In the genomic region with DNA sequence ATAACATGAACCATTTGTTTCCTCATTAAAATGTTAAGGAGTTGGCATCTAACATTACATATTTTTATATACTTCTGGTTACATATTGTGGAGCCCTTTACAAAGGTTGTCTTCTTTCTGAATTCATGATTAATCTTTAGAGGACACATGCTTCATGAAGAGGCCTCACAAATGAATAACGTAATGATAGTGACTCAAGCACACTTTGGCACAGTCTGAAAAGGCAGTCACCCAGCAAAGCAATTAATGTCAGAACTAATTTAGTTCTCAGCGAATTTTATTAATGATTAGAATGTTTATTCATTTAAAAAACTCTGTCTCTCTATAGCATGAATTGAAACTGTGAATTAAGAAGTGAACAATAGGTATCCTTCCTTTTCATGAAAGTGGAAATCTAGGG, we compare ENCODE assay signal across 30 cellular contexts.
"Had no signal": no experiment of that assay in that cellular context is flagged by ENCODE, and none has a peak within 500 bp of the region (broad histone marks: within the 10 kb centered on the region; RNA-seq: fewer than 3 reads in every experiment).

No MANE protein-coding gene starts in this region.

- H3K36me3 ChIP-seq: gastroesophageal sphincter, heart left ventricle, left lung, neutrophil, sigmoid colon, thoracic aorta, tibial nerve, upper lobe of right lung, uterus had no signal

- H3K27ac Mint-ChIP-seq: mesothelial cell of epicardium; naive B cell; natural killer cell treated with Interleukin-12 subunit alpha and Interleukin-12 subunit beta and Interleukin-15 and Interleukin-18, amount 100 ng/mL, for 72 hours; progenitor cell of endocrine pancreas; stimulated activated memory B cell treated with anti-CD40 and anti-IgM and Interleukin-4, amounts not matched to agents 10 μg/mL and 1 μg/mL and 100 μg/mL, for 72 hours; stimulated activated naive CD8-positive, alpha-beta T cell treated with anti-CD3 and anti-CD28 coated beads, Interleukin-15, Interleukin-2, amounts not matched to agents 100 ng/mL and 50 ng/mL, for 24 hours had no signal

- H3K9ac ChIP-seq: parathyroid adenoma had no signal

- H3K4me3 Mint-ChIP-seq: mesothelial cell of epicardium; naive B cell; natural killer cell treated with Interleukin-12 subunit alpha and Interleukin-12 subunit beta and Interleukin-15 and Interleukin-18, amount 100 ng/mL, for 72 hours; neural crest cell; stimulated activated memory B cell treated with anti-CD40 and anti-IgM and Interleukin-4, amounts not matched to agents 10 μg/mL and 1 μg/mL and 100 μg/mL, for 72 hours; stimulated activated naive CD8-positive, alpha-beta T cell treated with anti-CD3 and anti-CD28 coated beads, Interleukin-15, Interleukin-2, amounts not matched to agents 100 ng/mL and 50 ng/mL, for 24 hours had no signal

- H3K4me1 Mint-ChIP-seq: mesothelial cell of epicardium; naive B cell; neural crest cell; stimulated activated memory B cell treated with anti-CD40 and anti-IgM and Interleukin-4, amounts not matched to agents 10 μg/mL and 1 μg/mL and 100 μg/mL, for 72 hours had no signal

- H3K4me3 ChIP-seq: dorsolateral prefrontal cortex, gastroesophageal sphincter, heart left ventricle, hepatocyte, left lung, mucosa of descending colon, sigmoid colon, thoracic aorta, tibial nerve, upper lobe of right lung, uterus had no signal

- H2AFZ ChIP-seq: hepatocyte, parathyroid adenoma had no signal

- H3K79me2 ChIP-seq: hepatocyte, parathyroid adenoma had no signal

- H3K9me3 ChIP-seq: gastroesophageal sphincter, heart left ventricle, left lung, mucosa of descending colon, neutrophil, sigmoid colon, thoracic aorta, tibial nerve, upper lobe of right lung, uterus had no signal

- DNase-seq: dorsolateral prefrontal cortex; effector CD4-positive, alpha-beta T cell; heart left ventricle; kidney; left cardiac atrium; left lung; mesenchymal stem cell; mucosa of descending colon; naive B cell; right cardiac atrium; sigmoid colon; stimulated activated CD4-positive, alpha-beta T cell treated with anti-CD3 and anti-CD28 coated beads, Interleukin-2, amount 100 ng/mL, for 24 hours; stimulated activated CD4-positive, alpha-beta T cell treated with anti-CD3 and anti-CD28 coated beads, Interleukin-4, amount 100 ng/mL, for 24 hours; upper lobe of right lung; uterus had no signal

- H3K36me3 Mint-ChIP-seq: mesothelial cell of epicardium; naive B cell; natural killer cell treated with Interleukin-12 subunit alpha and Interleukin-12 subunit beta and Interleukin-15 and Interleukin-18, amount 100 ng/mL, for 72 hours; stimulated activated memory B cell treated with anti-CD40 and anti-IgM and Interleukin-4, amounts not matched to agents 10 μg/mL and 1 μg/mL and 100 μg/mL, for 72 hours had no signal

- H3K27me3 Mint-ChIP-seq: naive B cell; natural killer cell treated with Interleukin-12 subunit alpha and Interleukin-12 subunit beta and Interleukin-15 and Interleukin-18, amount 100 ng/mL, for 72 hours; stimulated activated memory B cell treated with anti-CD40 and anti-IgM and Interleukin-4, amounts not matched to agents 10 μg/mL and 1 μg/mL and 100 μg/mL, for 72 hours; stimulated activated naive CD8-positive, alpha-beta T cell treated with anti-CD3 and anti-CD28 coated beads, Interleukin-15, Interleukin-2, amounts not matched to agents 100 ng/mL and 50 ng/mL, for 24 hours had no signal

- H3K4me2 ChIP-seq: hepatocyte had no signal

- ATAC-seq: esophagus mucosa; foreskin keratinocyte; gastroesophageal sphincter; heart left ventricle; left cardiac atrium; left lung; mucosa of descending colon; natural killer cell treated with Interleukin-12 subunit alpha and Interleukin-12 subunit beta and Interleukin-15 and Interleukin-18, amount 100 ng/mL, for 72 hours; right cardiac atrium; stimulated activated memory B cell treated with anti-CD40 and anti-IgM and Interleukin-4, amounts not matched to agents 10 μg/mL and 1 μg/mL and 100 μg/mL, for 72 hours; upper lobe of right lung had no signal

- H3K4me1 ChIP-seq: foreskin keratinocyte, gastroesophageal sphincter, heart left ventricle, left lung, parathyroid adenoma, sigmoid colon, tibial nerve, upper lobe of right lung, uterus had no signal

- H3K9me3 Mint-ChIP-seq: mesothelial cell of epicardium; neural crest cell; stimulated activated memory B cell treated with anti-CD40 and anti-IgM and Interleukin-4, amounts not matched to agents 10 μg/mL and 1 μg/mL and 100 μg/mL, for 72 hours; stimulated activated naive CD8-positive, alpha-beta T cell treated with anti-CD3 and anti-CD28 coated beads, Interleukin-15, Interleukin-2, amounts not matched to agents 100 ng/mL and 50 ng/mL, for 24 hours had no signal

- H3K27me3 ChIP-seq: dorsolateral prefrontal cortex, foreskin keratinocyte, gastroesophageal sphincter, heart left ventricle, hepatocyte, left lung, neutrophil, sigmoid colon, tibial nerve, upper lobe of right lung, uterus had no signal

- H3K27ac ChIP-seq: dorsolateral prefrontal cortex, epithelial cell of prostate, foreskin keratinocyte, gastroesophageal sphincter, heart left ventricle, hepatocyte, left lung, neutrophil, parathyroid adenoma, sigmoid colon, thoracic aorta, tibial nerve, upper lobe of right lung, uterus had no signal
